ENCODE assay signal across 8 cellular contexts in the genomic region with DNA sequence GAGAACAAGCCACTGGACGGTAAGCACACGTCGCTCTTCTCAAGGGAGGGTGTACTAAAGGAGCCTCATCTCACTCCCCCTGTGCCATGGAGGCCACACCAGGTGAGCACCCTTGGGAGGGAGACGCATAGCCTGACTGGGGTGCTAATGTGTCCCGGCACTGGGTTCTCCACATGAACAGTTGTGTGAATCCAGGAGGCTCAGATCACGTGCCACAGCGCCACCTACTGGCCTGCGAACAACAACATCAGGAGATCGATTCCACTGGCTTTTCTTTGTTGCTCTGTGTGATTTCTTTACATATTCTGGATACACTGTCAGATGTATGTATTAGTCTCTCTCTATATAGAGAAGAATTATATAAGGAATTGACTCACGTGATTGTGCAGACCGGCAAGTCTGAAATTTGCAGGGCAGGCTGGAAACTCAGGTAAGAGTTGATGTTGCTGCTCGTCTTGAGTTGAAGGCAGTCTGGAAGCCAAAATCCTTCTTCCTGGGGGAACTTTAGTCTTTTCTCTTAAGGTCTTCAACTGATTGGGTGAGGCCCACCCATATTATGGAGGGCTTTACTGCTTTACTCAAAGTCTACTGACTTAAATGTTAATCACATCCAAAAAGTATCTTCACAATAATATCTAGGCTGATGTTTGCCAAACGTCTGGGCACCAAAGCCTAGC. TPM values are rescaled to one million over a fixed set of nuclear protein-coding genes. Genes with fewer than 3 reads are reported as not detected.
DNase-seq lines count a peak whose midpoint lies in the region; ATAC-seq and TF ChIP-seq lines count a peak whose summit lies in the region.
"Not testable (repeated sequence)": the region's sequence is repeated elsewhere in the genome, so short reads cannot be mapped to it uniquely, and the experiment has no call there.

No MANE protein-coding gene starts in this region.

- H3K23me2 ChIP-seq in H9 (ENCODE audit: insufficient read length, low read depth, low read length, poor library complexity, severe bottlenecking) = not testable (repeated sequence)

- not testable (repeated sequence) for H2BK12ac ChIP-seq in H9 (ENCODE audit: insufficient read length, low read depth, low read length)

- H3K4me1 ChIP-seq in H9 (ENCODE audit: insufficient read depth, low read length) = not testable (repeated sequence)

- H4K20me1 ChIP-seq in H9 (ENCODE audit: control insufficient read depth, insufficient read depth, insufficient read length) = not testable (repeated sequence)

- H2AK5ac ChIP-seq in H9 (ENCODE audit: insufficient read length, low read length) = not testable (repeated sequence)

- H3K4me2 ChIP-seq in H9 (ENCODE audit: insufficient read depth, insufficient read length, low read length) = not testable (repeated sequence)

- H3K27me3 Mint-ChIP-seq in H9 (ENCODE audit: low read depth); activated naive CD8-positive, alpha-beta T cell treated with anti-CD3 and anti-CD28 coated beads, Interleukin-2, amount 50 U/mL, for 24 hours; stimulated activated naive B cell treated with anti-CD40 and anti-IgM and Interleukin-4, amounts not matched to agents 10 μg/mL and 1 μg/mL and 100 μg/mL, for 72 hours: not testable (repeated sequence)
- H3K27me3 Mint-ChIP-seq in T-helper 2 cell treated with Interferon-gamma antibody and Interleukin-4, amounts not matched to agents 5 μg/mL and 100 μg/mL, for 36 hours (ENCODE audit: low read depth) = peaks cover 14% of the 10 kb centered on the region

- H3K27ac Mint-ChIP-seq in H9; T-helper 2 cell treated with Interferon-gamma antibody and Interleukin-4, amounts not matched to agents 5 μg/mL and 100 μg/mL, for 36 hours; activated naive CD8-positive, alpha-beta T cell treated with anti-CD3 and anti-CD28 coated beads, Interleukin-2, amount 50 U/mL, for 24 hours; stimulated activated naive B cell treated with anti-CD40 and anti-IgM and Interleukin-4, amounts not matched to agents 10 μg/mL and 1 μg/mL and 100 μg/mL, for 72 hours: not testable (repeated sequence)

- H3K79me2 ChIP-seq in H9 (ENCODE audit: insufficient read depth, low read length) = not testable (repeated sequence)

- not testable (repeated sequence) for H4K91ac ChIP-seq in H9 (ENCODE audit: insufficient read length, low read depth, low read length)

- not testable (repeated sequence) for H2AFZ ChIP-seq in H9 (ENCODE audit: low read length)

- H3K56ac ChIP-seq in H9 (ENCODE audit: insufficient read length, low read depth, low read length) = not testable (repeated sequence)

- not testable (repeated sequence) for H2BK20ac ChIP-seq in H9 (ENCODE audit: low read depth, low read length, poor library complexity, severe bottlenecking)

- H3K14ac ChIP-seq in H9 (ENCODE audit: insufficient read depth, low read length) = not testable (repeated sequence)

- not testable (repeated sequence) for H3K27me3 ChIP-seq in H9 (ENCODE audit: insufficient read depth, low read length)

- H3K9ac ChIP-seq in H9 (ENCODE audit: extremely low read depth, insufficient read length, low read length) = not testable (repeated sequence)

- H2BK5ac ChIP-seq in H9 (ENCODE audit: insufficient read length, low read length) = not testable (repeated sequence)

- no CpG with 5 or more reads among the region's 13 CpGs for WGBS in H9 (ENCODE audit: extremely low coverage, insufficient read length, low lambda C conversion rate)

- not testable (repeated sequence) for H3K36me3 Mint-ChIP-seq in H9 (ENCODE audit: insufficient read depth in 1 of 3, low read depth in 3 of 3); T-helper 2 cell treated with Interferon-gamma antibody and Interleukin-4, amounts not matched to agents 5 μg/mL and 100 μg/mL, for 36 hours (ENCODE audit: low read depth); activated naive CD8-positive, alpha-beta T cell treated with anti-CD3 and anti-CD28 coated beads, Interleukin-2, amount 50 U/mL, for 24 hours (ENCODE audit: low read depth); stimulated activated naive B cell treated with anti-CD40 and anti-IgM and Interleukin-4, amounts not matched to agents 10 μg/mL and 1 μg/mL and 100 μg/mL, for 72 hours

- ATAC-seq in activated naive CD8-positive, alpha-beta T cell treated with anti-CD3 and anti-CD28 coated beads, Interleukin-2, amount 50 U/mL, for 24 hours = peak; percentile 77
- peak; percentile 82 for ATAC-seq in stimulated activated naive B cell treated with anti-CD40 and anti-IgM and Interleukin-4, amounts not matched to agents 10 μg/mL and 1 μg/mL and 100 μg/mL, for 72 hours (replicated peaks)

- H3T11ph ChIP-seq in H9 (ENCODE audit: low read length) = not testable (repeated sequence)

- DNase-seq in DMS53 treated with DMSO at 0.1 percent for 48 hours (lab: John Stamatoyannopoulos, UW; ENCODE audit: unreplicated experiment) (peak; percentile 8), H9 (peak; percentile 61), NCI-H1436 (lab: John Stamatoyannopoulos, UW) (peak; percentile 5), glomerular visceral epithelial cell (ENCODE audit: extremely low spot score) (peak; percentile 30), nucleus accumbens (lab: John Stamatoyannopoulos, UW) (peak in 33 of 56 donors; percentile 8 to 59 (median 20))
- DNase-seq in T-helper 2 cell treated with Interferon-gamma antibody and Interleukin-4, amounts not matched to agents 5 μg/mL and 100 μg/mL, for 36 hours (ENCODE audit: low spot score) = peak; percentile 22
- DNase-seq in activated naive CD8-positive, alpha-beta T cell treated with anti-CD3 and anti-CD28 coated beads, Interleukin-2, amount 50 U/mL, for 24 hours = peak; percentile 36
- not testable (repeated sequence) for DNase-seq in stimulated activated naive B cell treated with anti-CD40 and anti-IgM and Interleukin-4, amounts not matched to agents 10 μg/mL and 1 μg/mL and 100 μg/mL, for 72 hours

- H4K8ac ChIP-seq in H9 (replicated peaks; ENCODE audit: insufficient read length, low read depth, low read length) = not testable (repeated sequence)

- H3K18ac ChIP-seq in H9 (ENCODE audit: insufficient read length, low read depth, low read length) = not testable (repeated sequence)

- H3K23ac ChIP-seq in H9 (ENCODE audit: insufficient read length, low read depth, low read length) = not testable (repeated sequence)

- H3K79me1 ChIP-seq in H9 (ENCODE audit: insufficient read depth, low read depth, low read length, poor library complexity, severe bottlenecking) = not testable (repeated sequence)

- not testable (repeated sequence) for H4K5ac ChIP-seq in H9 (ENCODE audit: insufficient read length, low read depth, low read length)

- not testable (repeated sequence) for H3K9me3 Mint-ChIP-seq in H9; T-helper 2 cell treated with Interferon-gamma antibody and Interleukin-4, amounts not matched to agents 5 μg/mL and 100 μg/mL, for 36 hours; activated naive CD8-positive, alpha-beta T cell treated with anti-CD3 and anti-CD28 coated beads, Interleukin-2, amount 50 U/mL, for 24 hours; stimulated activated naive B cell treated with anti-CD40 and anti-IgM and Interleukin-4, amounts not matched to agents 10 μg/mL and 1 μg/mL and 100 μg/mL, for 72 hours

- peak; percentile 84 for TF ChIP-seq CTCF in H9 (conservative IDR thresholded peaks at IDR 0.05)

- H3K4me1 Mint-ChIP-seq in H9 = peaks cover 0 to 12% of the 10 kb centered on the region in 2 experiments; a peak in 2 of 4 replicates
- not testable (repeated sequence) for H3K4me1 Mint-ChIP-seq in T-helper 2 cell treated with Interferon-gamma antibody and Interleukin-4, amounts not matched to agents 5 μg/mL and 100 μg/mL, for 36 hours (ENCODE audit: low read depth); activated naive CD8-positive, alpha-beta T cell treated with anti-CD3 and anti-CD28 coated beads, Interleukin-2, amount 50 U/mL, for 24 hours; stimulated activated naive B cell treated with anti-CD40 and anti-IgM and Interleukin-4, amounts not matched to agents 10 μg/mL and 1 μg/mL and 100 μg/mL, for 72 hours

- H2BK15ac ChIP-seq in H9 (ENCODE audit: low read depth, low read length) = not testable (repeated sequence)

- not testable (repeated sequence) for H3K27ac ChIP-seq in H9 (ENCODE audit: insufficient read length, low read depth, low read length)

- H3K9me3 ChIP-seq in H9 (ENCODE audit: control insufficient read depth, low read depth, low read length) = not testable (repeated sequence)

- H3K4ac ChIP-seq in H9 (ENCODE audit: low read depth, low read length) = not testable (repeated sequence)

- H2BK120ac ChIP-seq in H9 (ENCODE audit: low read depth, low read length, poor library complexity, severe bottlenecking) = not testable (repeated sequence)

- H3K4me3 Mint-ChIP-seq in H9; T-helper 2 cell treated with Interferon-gamma antibody and Interleukin-4, amounts not matched to agents 5 μg/mL and 100 μg/mL, for 36 hours; activated naive CD8-positive, alpha-beta T cell treated with anti-CD3 and anti-CD28 coated beads, Interleukin-2, amount 50 U/mL, for 24 hours; stimulated activated naive B cell treated with anti-CD40 and anti-IgM and Interleukin-4, amounts not matched to agents 10 μg/mL and 1 μg/mL and 100 μg/mL, for 72 hours: not testable (repeated sequence)

RNA-seq across cellular contexts. Expression of a gene that starts 8.9 kb away (rescaled TPM):
- total RNA-seq in H9 (2021) = 0.31 and 0.37 TPM in 2 replicates

RNA-seq across cellular contexts. Expression of a gene that starts 54.1 kb away (rescaled TPM):
- total RNA-seq in H9 (2021) = 1.6 and 2.6 TPM in 2 replicates
